Comparison of ENCODE assay signal across 16 cellular contexts in genomic region chr2:19847486-19847885, GRCh38. TPM values are rescaled to one million over a fixed set of nuclear protein-coding genes. Genes with fewer than 3 reads are reported as not detected.
DNase-seq lines count a peak whose midpoint lies in the region; ATAC-seq and TF ChIP-seq lines count a peak whose summit lies in the region.
"Had no signal": no experiment of that assay in that cellular context is flagged by ENCODE, and none has a peak within 500 bp of the region (broad histone marks: within the 10 kb centered on the region; RNA-seq: fewer than 3 reads in every experiment).

No MANE protein-coding gene starts in this region.

- H3K27ac ChIP-seq in right atrium auricular region (no peak overlapping the region), right cardiac atrium (ENCODE audit: low read length) (no peak overlapping the region), coronary artery (no peak overlapping the region), lung (ENCODE audit: low read depth in 1 of 2, low read length in 1 of 2) (no peak overlapping the region), vagina (no peak overlapping the region)
- H3K27ac ChIP-seq: C4-2B, GM23248 had no signal

- no peaks in the 10 kb centered on the region for H3K4me1 ChIP-seq in right atrium auricular region
- no peaks in the 10 kb centered on the region for H3K4me1 ChIP-seq in right cardiac atrium (ENCODE audit: control insufficient read depth, insufficient read depth, low read length)
- no peaks in the 10 kb centered on the region for H3K4me1 ChIP-seq in lung (ENCODE audit: control insufficient read depth in 2 of 2, insufficient read depth in 2 of 2, low read length in 2 of 2)
- H3K4me1 ChIP-seq in vagina, result no peaks in the 10 kb centered on the region
- H3K4me1 ChIP-seq: Caco-2 had no signal

- H3K4me3 ChIP-seq in right atrium auricular region, result no peak overlapping the region
- no peak overlapping the region for H3K4me3 ChIP-seq in right cardiac atrium (ENCODE audit: low read length)
- H3K4me3 ChIP-seq in coronary artery, result no peak overlapping the region
- H3K4me3 ChIP-seq in lung, result no peak overlapping the region
- H3K4me3 ChIP-seq in vagina, result no peak overlapping the region
- H3K4me3 ChIP-seq: GM23248 had no signal

- no peak for TF ChIP-seq CTCF in right atrium auricular region (IDR thresholded peaks at IDR 0.05)
- TF ChIP-seq CTCF in coronary artery (IDR thresholded peaks at IDR 0.05), result no peak
- no peak for TF ChIP-seq CTCF in lung (IDR thresholded peaks at IDR 0.05; ENCODE audit: control extremely low read depth, extremely low read depth)
- no peak for TF ChIP-seq CTCF in vagina (IDR thresholded peaks at IDR 0.05)
- TF ChIP-seq CTCF in omental fat pad (IDR thresholded peaks at IDR 0.05), result no peak

- ATAC-seq in right cardiac atrium (no peak), lung (ENCODE audit: insufficient read depth, low FRiP score) (no peak), omental fat pad (ENCODE audit: low FRiP score) (no peak)

- H3K27me3 ChIP-seq in right atrium auricular region (no peaks in the 10 kb centered on the region), right cardiac atrium (ENCODE audit: control insufficient read depth, insufficient read depth) (no peaks in the 10 kb centered on the region), lung (ENCODE audit: control insufficient read depth, insufficient read depth) (no peaks in the 10 kb centered on the region), vagina (no peaks in the 10 kb centered on the region)

- H3K9me3 ChIP-seq in right atrium auricular region, result no peaks in the 10 kb centered on the region
- no peaks in the 10 kb centered on the region for H3K9me3 ChIP-seq in right cardiac atrium (ENCODE audit: control insufficient read depth, low read length)
- H3K9me3 ChIP-seq in lung (ENCODE audit: control insufficient read depth in 2 of 2, insufficient read depth in 1 of 2, low read length in 1 of 2), result no peaks in the 10 kb centered on the region
- H3K9me3 ChIP-seq in vagina, result no peaks in the 10 kb centered on the region
- H3K9me3 ChIP-seq: Caco-2 had no signal

- no peaks in the 10 kb centered on the region for H3K36me3 ChIP-seq in right atrium auricular region
- no peaks in the 10 kb centered on the region for H3K36me3 ChIP-seq in lung (ENCODE audit: control insufficient read depth in 2 of 2, insufficient read depth in 2 of 2, low read length in 2 of 2)
- H3K36me3 ChIP-seq in vagina, result no peaks in the 10 kb centered on the region

- intact Hi-C loops in right cardiac atrium (cut with DNase I) (no loop called here), vagina (cut with DNase I) (no loop called here)

- DNase-seq in right atrium auricular region (ENCODE audit: low spot score), result peak; percentile 16
- DNase-seq in right cardiac atrium, result no peak
- peak; percentile 49 for DNase-seq in coronary artery (ENCODE audit: low spot score)
- DNase-seq in lung (ENCODE audit: low spot score), result peak; percentile 25
- peak; percentile 16 to 47 for DNase-seq in vagina (ENCODE audit: extremely low spot score in 2 of 2)
- no peak for DNase-seq in GM19240 (ENCODE audit: insufficient read length, low spot score)
- DNase-seq in omental fat pad (ENCODE audit: low spot score), result no peak
- DNase-seq in HPDE6-E6E7 (ENCODE audit: extremely low spot score), result no peak
- DNase-seq: ACHN; AML-193; Caco-2; CD4-positive, alpha-beta T cell; GM23248; HCEC 1CT; IMR-90 had no signal

- 98% methylated on average over 4 of the region's 4 CpGs for WGBS in right cardiac atrium
- WGBS in lung, 2 donors, result 95 to 97% methylated on average over 4 of the region's 4 CpGs

- no peak for TF ChIP-seq POLR2A in vagina (IDR thresholded peaks at IDR 0.05)

RNA-seq across cellular contexts. Expression of gene TTC32, which starts 54.3 kb away (rescaled TPM):
- total RNA-seq in right atrium auricular region (1 to 10 TPM; 3.7 to 6.6 TPM), right cardiac atrium (1 to 10 TPM; 5.3 to 8.7 (median 6.8) TPM), lung (10 to 100 TPM; 13.4 to 19.0 TPM), vagina (15.2 TPM), omental fat pad (10 to 100 TPM in 1 of 4 donors, 1 to 10 TPM in 3; 6.0 to 18.1 (median 7.5) TPM)
- polyA plus RNA-seq in right cardiac atrium (8.1 TPM), lung (10 to 100 TPM; 11.5 to 47.3 TPM)

Comparison
In these comparisons a context has a peak if more than half of its experiments do, and no peak if none do; other contexts are left out.
1. DNase-seq: peak in right atrium auricular region (single experiment), coronary artery (single experiment), lung (single experiment) and vagina (2 of 2); none in right cardiac atrium (0 of 3), GM19240 (single experiment), omental fat pad (single experiment) and HPDE6-E6E7 (single experiment).